Comparison of ENCODE assay signal across 14 cellular contexts in genomic region chr6:43870660-43871061, GRCh38.
"Had no signal": no experiment of that assay in that cellular context is flagged by ENCODE, and none has a peak within 500 bp of the region (broad histone marks: within the 10 kb centered on the region; RNA-seq: fewer than 3 reads in every experiment).

No MANE protein-coding gene starts in this region.

- H3K27ac ChIP-seq: ascending aorta, neutrophil had no signal

- ATAC-seq: naive thymus-derived CD4-positive, alpha-beta T cell; right cardiac atrium; stimulated activated naive CD8-positive, alpha-beta T cell treated with anti-CD3 and anti-CD28 coated beads, Interleukin-15, Interleukin-2, amounts not matched to agents 100 U/mL and 50 U/mL, for 24 hours had no signal

- DNase-seq: activated CD4-positive, alpha-beta T cell treated with anti-CD3 and anti-CD28 coated beads for 1 hour; activated CD4-positive, alpha-beta T cell treated with anti-CD3 and anti-CD28 coated beads, Interleukin-2, amount 50 U/mL, for 48 hours; activated gamma-delta T cell treated with Interleukin-2 at 50 U/mL for 16 hours; activated naive CD8-positive, alpha-beta T cell treated with anti-CD3 and anti-CD28 coated beads for 36 hours; activated T-cell treated with anti-CD3 and anti-CD28 coated beads, Interleukin-2, amount 50 U/mL, for 48 hours; hippocampal formation; naive thymus-derived CD4-positive, alpha-beta T cell; right cardiac atrium; stimulated activated CD4-positive, alpha-beta T cell treated with anti-CD3 and anti-CD28 coated beads, Interleukin-2, amount 100 ng/mL, for 24 hours; stimulated activated naive CD8-positive, alpha-beta T cell treated with anti-CD3 and anti-CD28 coated beads, Interleukin-15, Interleukin-2, amounts not matched to agents 100 U/mL and 50 U/mL, for 24 hours; SW 1271 had no signal

- H3K4me1 ChIP-seq: ascending aorta had no signal

- H3K27me3 ChIP-seq: ascending aorta, neutrophil had no signal

- H3K36me3 ChIP-seq: ascending aorta, neutrophil had no signal

- H3K4me3 ChIP-seq: ascending aorta, lung had no signal

- H3K9me3 ChIP-seq: ascending aorta, neutrophil had no signal
